2 cellular contexts compared by ENCODE assay signal in the genomic region with DNA sequence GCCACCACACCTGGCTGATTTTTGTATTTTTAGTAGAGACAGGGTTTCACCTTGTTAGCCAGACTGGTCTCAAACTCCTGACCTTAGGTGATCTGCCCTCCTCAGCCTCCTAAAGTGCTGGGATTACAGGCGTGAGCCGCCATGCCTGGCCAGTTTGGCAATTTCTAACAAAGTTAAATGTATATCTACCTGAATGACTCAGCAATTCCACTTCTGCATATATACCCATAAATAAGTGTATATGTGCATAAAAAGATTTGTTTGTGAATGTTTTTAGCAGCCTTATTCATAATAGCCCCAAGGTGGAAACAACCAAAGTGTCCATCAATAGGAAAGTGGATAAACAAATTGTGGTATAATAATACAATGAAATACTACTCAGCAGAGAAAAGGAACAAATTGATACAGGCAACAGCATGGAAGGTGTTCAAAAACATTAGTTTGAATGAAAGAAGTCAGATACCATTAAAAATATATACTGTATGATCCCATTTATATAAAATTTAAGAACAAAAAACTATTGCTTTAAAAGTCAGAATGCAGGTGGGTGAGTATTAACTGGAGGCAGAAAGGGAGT.
A peak's percentile ranks its signal among the peaks of the same experiment; 100 is the strongest.
TF ChIP-seq lines count a peak whose summit lies in the region.

No MANE protein-coding gene starts in this region.

TF ChIP-seq in HepG2, 621 proteins besides CTCF, POLR2A, EP300 and RAD21:
- TF ChIP-seq MAFF (IDR thresholded peaks at IDR 0.05; ENCODE audit: low read depth, low read length) (0 out of 2 replicates have a peak, but pooled peaks have one; percentile 8), ZNF558 (CRISPR knock-in tag; IDR thresholded peaks at IDR 0.05; ENCODE audit: borderline replicate concordance) (no peak), POLR2AphosphoS5 (IDR thresholded peaks at IDR 0.05; ENCODE audit: low read depth, low read length) (no peak), ZNF672 (CRISPR knock-in tag; IDR thresholded peaks at IDR 0.05) (no peak), PHF21A (CRISPR knock-in tag; IDR thresholded peaks at IDR 0.05) (no peak), ELF4 (CRISPR knock-in tag; IDR thresholded peaks at IDR 0.05; ENCODE audit: borderline replicate concordance) (no peak), ZNF326 (CRISPR knock-in tag; IDR thresholded peaks at IDR 0.05; ENCODE audit: borderline replicate concordance) (no peak), MAFK (conservative IDR thresholded peaks at IDR 0.05 in 1 of 2, IDR thresholded peaks at IDR 0.05 in 1 of 2; ENCODE audit: low read length in 2 of 2) (peak in 1 of 2 experiments; percentile 49; a peak in 2 of 4 replicates), NFE2L2 (IDR thresholded peaks at IDR 0.05; ENCODE audit: low read length) (peak; percentile 86)
- TF ChIP-seq, protein P1, sequence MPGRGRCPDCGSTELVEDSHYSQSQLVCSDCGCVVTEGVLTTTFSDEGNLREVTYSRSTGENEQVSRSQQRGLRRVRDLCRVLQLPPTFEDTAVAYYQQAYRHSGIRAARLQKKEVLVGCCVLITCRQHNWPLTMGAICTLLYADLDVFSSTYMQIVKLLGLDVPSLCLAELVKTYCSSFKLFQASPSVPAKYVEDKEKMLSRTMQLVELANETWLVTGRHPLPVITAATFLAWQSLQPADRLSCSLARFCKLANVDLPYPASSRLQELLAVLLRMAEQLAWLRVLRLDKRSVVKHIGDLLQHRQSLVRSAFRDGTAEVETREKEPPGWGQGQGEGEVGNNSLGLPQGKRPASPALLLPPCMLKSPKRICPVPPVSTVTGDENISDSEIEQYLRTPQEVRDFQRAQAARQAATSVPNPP (CRISPR knock-in tag; IDR thresholded peaks at IDR 0.05): no peak

TF ChIP-seq in K562, 482 proteins besides CTCF, POLR2A, EP300 and RAD21 (continues in another document):
- TF ChIP-seq RBM39 (optimal IDR thresholded peaks at IDR 0.05; ENCODE audit: low read depth, low read length): no peak
- TF ChIP-seq ZNF740 (CRISPR knock-in tag; IDR thresholded peaks at IDR 0.05): no peak
- no peak for TF ChIP-seq ZNF740 (tag; IDR thresholded peaks at IDR 0.05)
- no peak for TF ChIP-seq SP1 (CRISPR knock-in tag; IDR thresholded peaks at IDR 0.05)
- peak; percentile 65 for TF ChIP-seq RBM25 (IDR thresholded peaks at IDR 0.05; ENCODE audit: low read depth, low read length, severe bottlenecking)
- peak; percentile 80 for TF ChIP-seq C11orf30 (IDR thresholded peaks at IDR 0.05; ENCODE audit: low read depth)
- TF ChIP-seq ZNF316 (IDR thresholded peaks at IDR 0.05): peak; percentile 85
- no peak for TF ChIP-seq SIN3A (IDR thresholded peaks at IDR 0.05; ENCODE audit: borderline replicate concordance in 2 of 2, control insufficient read depth in 1 of 2, low read depth in 2 of 2, low read length in 2 of 2)
- TF ChIP-seq BDP1 (IDR thresholded peaks at IDR 0.05; ENCODE audit: insufficient read depth, insufficient read length): no peak
- TF ChIP-seq, protein P2, sequence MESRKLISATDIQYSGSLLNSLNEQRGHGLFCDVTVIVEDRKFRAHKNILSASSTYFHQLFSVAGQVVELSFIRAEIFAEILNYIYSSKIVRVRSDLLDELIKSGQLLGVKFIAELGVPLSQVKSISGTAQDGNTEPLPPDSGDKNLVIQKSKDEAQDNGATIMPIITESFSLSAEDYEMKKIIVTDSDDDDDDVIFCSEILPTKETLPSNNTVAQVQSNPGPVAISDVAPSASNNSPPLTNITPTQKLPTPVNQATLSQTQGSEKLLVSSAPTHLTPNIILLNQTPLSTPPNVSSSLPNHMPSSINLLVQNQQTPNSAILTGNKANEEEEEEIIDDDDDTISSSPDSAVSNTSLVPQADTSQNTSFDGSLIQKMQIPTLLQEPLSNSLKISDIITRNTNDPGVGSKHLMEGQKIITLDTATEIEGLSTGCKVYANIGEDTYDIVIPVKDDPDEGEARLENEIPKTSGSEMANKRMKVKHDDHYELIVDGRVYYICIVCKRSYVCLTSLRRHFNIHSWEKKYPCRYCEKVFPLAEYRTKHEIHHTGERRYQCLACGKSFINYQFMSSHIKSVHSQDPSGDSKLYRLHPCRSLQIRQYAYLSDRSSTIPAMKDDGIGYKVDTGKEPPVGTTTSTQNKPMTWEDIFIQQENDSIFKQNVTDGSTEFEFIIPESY (CRISPR knock-in tag; IDR thresholded peaks at IDR 0.05): peak; percentile 48; the same call in 1 of the 2 replicates
- no peak for TF ChIP-seq MEF2D (tag; conservative IDR thresholded peaks at IDR 0.05; ENCODE audit: low read depth)
- TF ChIP-seq HNRNPUL1 (IDR thresholded peaks at IDR 0.05; ENCODE audit: low read length): no peak
- TF ChIP-seq HNRNPL (IDR thresholded peaks at IDR 0.05; ENCODE audit: low read depth, low read length): no peak
- no peak for TF ChIP-seq CHCHD3 (CRISPR knock-in tag; IDR thresholded peaks at IDR 0.05)
- TF ChIP-seq DACH1 (IDR thresholded peaks at IDR 0.05; ENCODE audit: partially characterized antibody): no peak
- TF ChIP-seq MCM5 (IDR thresholded peaks at IDR 0.05; ENCODE audit: low read depth): no peak
- no peak for TF ChIP-seq ZFP36 (IDR thresholded peaks at IDR 0.05; ENCODE audit: low read depth, low read length, partially characterized antibody)
- peak; percentile 88 for TF ChIP-seq NFE2 (IDR thresholded peaks at IDR 0.05; ENCODE audit: low read depth)
- TF ChIP-seq MAFG (tag; conservative IDR thresholded peaks at IDR 0.05): peak; percentile 81
- TF ChIP-seq ZFPM2 (CRISPR knock-in tag; IDR thresholded peaks at IDR 0.05): no peak
- TF ChIP-seq MAZ (CRISPR knock-in tag; conservative IDR thresholded peaks at IDR 0.05 in 1 of 2, IDR thresholded peaks at IDR 0.05 in 1 of 2): no peak
- TF ChIP-seq NFE2L1 (tag; IDR thresholded peaks at IDR 0.05; ENCODE audit: borderline replicate concordance, low read depth): peak; percentile 65; the same call in 1 of the 2 replicates
- no peak for TF ChIP-seq SMAD3 (CRISPR knock-in tag; conservative IDR thresholded peaks at IDR 0.05)
- TF ChIP-seq NR2C1 (IDR thresholded peaks at IDR 0.05): no peak
- no peak for TF ChIP-seq NR2C1 (tag; IDR thresholded peaks at IDR 0.05)
- TF ChIP-seq ZNF384 (IDR thresholded peaks at IDR 0.05; ENCODE audit: low read depth, low read length): no peak
- no peak for TF ChIP-seq ZZZ3 (IDR thresholded peaks at IDR 0.05)
- TF ChIP-seq DEAF1 (CRISPR knock-in tag; IDR thresholded peaks at IDR 0.05): no peak
- TF ChIP-seq MAFK (IDR thresholded peaks at IDR 0.05; ENCODE audit: low read length): peak; percentile 74
- TF ChIP-seq ZSCAN32 (CRISPR knock-in tag; IDR thresholded peaks at IDR 0.05): no peak
- no peak for TF ChIP-seq CHD7 (IDR thresholded peaks at IDR 0.05; ENCODE audit: low read depth, low read length)
- no peak for TF ChIP-seq ZNF431 (CRISPR knock-in tag; IDR thresholded peaks at IDR 0.05)
- TF ChIP-seq MAFF (IDR thresholded peaks at IDR 0.05; ENCODE audit: low read length): peak; percentile 83
- no peak for TF ChIP-seq ZNF282 (CRISPR knock-in tag; IDR thresholded peaks at IDR 0.05)
- TF ChIP-seq RBBP5 (IDR thresholded peaks at IDR 0.05; ENCODE audit: borderline replicate concordance, insufficient read depth, low read length, poor library complexity, severe bottlenecking): no peak
- no peak for TF ChIP-seq LCOR (CRISPR knock-in tag; IDR thresholded peaks at IDR 0.05)
- TF ChIP-seq ZNF133 (CRISPR knock-in tag; IDR thresholded peaks at IDR 0.05): no peak
- TF ChIP-seq XRCC5 (IDR thresholded peaks at IDR 0.05; ENCODE audit: low read depth, low read length): no peak
- no peak for TF ChIP-seq NELFE (IDR thresholded peaks at IDR 0.05; ENCODE audit: insufficient read depth, insufficient read length)
- no peak for TF ChIP-seq KLF6 (CRISPR knock-in tag; IDR thresholded peaks at IDR 0.05; ENCODE audit: borderline replicate concordance)
- no peak for TF ChIP-seq CHD4 (IDR thresholded peaks at IDR 0.05; ENCODE audit: insufficient read depth, insufficient replicate concordance, low read depth, low read length, poor library complexity, severe bottlenecking)
- TF ChIP-seq RCOR1 (IDR thresholded peaks at IDR 0.05; ENCODE audit: borderline replicate concordance in 1 of 2, low read depth in 2 of 2, low read length in 2 of 2): no peak
- TF ChIP-seq BCOR (IDR thresholded peaks at IDR 0.05): peak; percentile 21; the same call in 1 of the 2 replicates
- TF ChIP-seq ZNF146 (CRISPR knock-in tag; IDR thresholded peaks at IDR 0.05; ENCODE audit: unreplicated experiment): peak; percentile 83
- TF ChIP-seq ZNF507 (tag; conservative IDR thresholded peaks at IDR 0.05): no peak
- TF ChIP-seq TCF7L2 (IDR thresholded peaks at IDR 0.05; ENCODE audit: low read depth, low read length): no peak
- no peak for TF ChIP-seq HNRNPLL (IDR thresholded peaks at IDR 0.05; ENCODE audit: low read depth, low read length, poor library complexity, severe bottlenecking)
- TF ChIP-seq MYNN (IDR thresholded peaks at IDR 0.05): no peak
- no peak for TF ChIP-seq MYNN (CRISPR knock-in tag; IDR thresholded peaks at IDR 0.05)
